ENCODE assay signal across 14 cellular contexts in genomic region chr9:88749420-88749819, GRCh38.
DNase-seq lines count a peak whose midpoint lies in the region; ATAC-seq and TF ChIP-seq lines count a peak whose summit lies in the region.
"Had no signal": no experiment of that assay in that cellular context is flagged by ENCODE, and none has a peak within 500 bp of the region (broad histone marks: within the 10 kb centered on the region; RNA-seq: fewer than 3 reads in every experiment).

No MANE protein-coding gene starts in this region.

- in situ Hi-C loops in astrocyte of the spinal cord (cut with HindIII; ENCODE audit: low sequenced_read_pairs) = no loop called here

- TF ChIP-seq CTCF in BJ (IDR thresholded peaks at IDR 0.05; ENCODE audit: insufficient read depth, low read depth, low read length) (no peak), astrocyte of the spinal cord (IDR thresholded peaks at IDR 0.05; ENCODE audit: low read depth, low read length) (no peak), gastroesophageal sphincter (IDR thresholded peaks at IDR 0.05) (no peak), sigmoid colon (IDR thresholded peaks at IDR 0.05) (no peak)

- H3K4me3 ChIP-seq in BJ (ENCODE audit: low read depth, low read length) = no peak overlapping the region
- no peak overlapping the region for H3K4me3 ChIP-seq in astrocyte of the spinal cord (ENCODE audit: low read depth, low read length)
- H3K4me3 ChIP-seq in gastroesophageal sphincter = no peak overlapping the region
- no peak overlapping the region for H3K4me3 ChIP-seq in sigmoid colon
- H3K4me3 ChIP-seq: GM23338, testis had no signal

- H3K36me3 ChIP-seq in BJ (ENCODE audit: control insufficient read depth, insufficient read depth, low read length) (no peaks in the 10 kb centered on the region), gastroesophageal sphincter (no peaks in the 10 kb centered on the region), sigmoid colon (no peaks in the 10 kb centered on the region)

- intact Hi-C loops in sigmoid colon (cut with DNase I) = loop anchor here (5.0 kb wide), 4 partner anchors 97 to 552 kb away; no protein-coding TSS in a partner anchor

- peaks cover 0 to 6% (median 0%) of the 10 kb centered on the region in 3 donors for H3K9me3 ChIP-seq in gastroesophageal sphincter
- no peaks in the 10 kb centered on the region for H3K9me3 ChIP-seq in sigmoid colon
- H3K9me3 ChIP-seq: testis had no signal

- 36 to 100% methylated on average over 1 to 2 of the region's 2 CpGs for WGBS in gastroesophageal sphincter (ENCODE audit: low coverage in 1 of 2), 2 donors
- 47 to 69% methylated on average over 2 of the region's 2 CpGs for WGBS in sigmoid colon, 2 donors

- H3K27ac ChIP-seq in gastroesophageal sphincter (peak overlapping the region in 3 of 4 donors; percentile 59 to 65 (median 64)), sigmoid colon (peak overlapping the region; percentile 40 to 75 (median 62))

- CTCF ChIA-PET in BJ (lab: Yijun Ruan, JAX) = no interaction called here

- TF ChIP-seq POLR2A in gastroesophageal sphincter (IDR thresholded peaks at IDR 0.05) (no peak), sigmoid colon (IDR thresholded peaks at IDR 0.05) (no peak)

- peak; percentile 32 for ATAC-seq in gastroesophageal sphincter
- no peak for ATAC-seq in HG02885 (IDR thresholded peaks at IDR 0.05; ENCODE audit: poor library complexity, unreplicated experiment)
- ATAC-seq in HG02938 (IDR thresholded peaks at IDR 0.05; ENCODE audit: unreplicated experiment) = no peak
- ATAC-seq: activated CD8-positive, alpha-beta memory T cell treated with anti-CD3 and anti-CD28 coated beads, Interleukin-2, amount 10 ng/mL, durations not matched to agents 7 days and 5 days; GM23338 had no signal

- no peaks in the 10 kb centered on the region for H3K27me3 ChIP-seq in BJ (ENCODE audit: control insufficient read depth, insufficient read depth, low read length)
- no peaks in the 10 kb centered on the region for H3K27me3 ChIP-seq in gastroesophageal sphincter
- no peaks in the 10 kb centered on the region for H3K27me3 ChIP-seq in sigmoid colon
- H3K27me3 ChIP-seq: testis had no signal

- POLR2A ChIA-PET in BJ (lab: Charles Lee) = no interaction called here

- H3K4me1 ChIP-seq in gastroesophageal sphincter (peaks cover 0 to 51% (median 26%) of the 10 kb centered on the region in 3 donors), sigmoid colon (peaks cover 0 to 66% (median 56%) of the 10 kb centered on the region in 4 donors)

- no peak for TF ChIP-seq EP300 in gastroesophageal sphincter (IDR thresholded peaks at IDR 0.05)
- no peak for TF ChIP-seq EP300 in sigmoid colon (IDR thresholded peaks at IDR 0.05)

- DNase-seq in BJ (ENCODE audit: low read depth) (peak; percentile 59), astrocyte of the spinal cord (ENCODE audit: low read depth, low spot score) (peak; percentile 24), sigmoid colon (no peak), SHP77 treated with DMSO at 0.1 percent for 48 hours (lab: John Stamatoyannopoulos, UW) (no peak), HT-29 (ENCODE audit: low spot score) (no peak)
- DNase-seq: activated CD8-positive, alpha-beta memory T cell treated with anti-CD3 and anti-CD28 coated beads, Interleukin-2, amount 10 ng/mL, durations not matched to agents 7 days and 5 days; endodermal cell; kidney glomerular epithelial cell; NCI-H2081 treated with DMSO at 0.1 percent for 48 hours; testis had no signal

Comparison
In these comparisons a context has a peak if more than half of its experiments do, and no peak if none do; other contexts are left out.
1. DNase-seq: peak in BJ (single experiment) and astrocyte of the spinal cord (single experiment); none in sigmoid colon (single experiment), SHP77 treated with DMSO at 0.1 percent for 48 hours (single experiment) and HT-29 (single experiment).